Comparison of ENCODE assay signal across 21 cellular contexts in genomic region chr4:95504488-95504887, GRCh38. TPM values are rescaled to one million over a fixed set of nuclear protein-coding genes. Genes with fewer than 3 reads are reported as not detected.
DNase-seq lines count a peak whose midpoint lies in the region; ATAC-seq, FAIRE-seq and TF ChIP-seq lines count a peak whose summit lies in the region.
"Had no signal": no experiment of that assay in that cellular context is flagged by ENCODE, and none has a peak within 500 bp of the region (broad histone marks: within the 10 kb centered on the region; RNA-seq: fewer than 3 reads in every experiment).

No MANE protein-coding gene starts in this region.

- no peaks in the 10 kb centered on the region for H3K27me3 ChIP-seq in HepG2 (ENCODE audit: control insufficient read depth in 1 of 2, insufficient read depth in 2 of 2, low read length in 2 of 2)
- no peaks in the 10 kb centered on the region for H3K27me3 ChIP-seq in right lobe of liver
- H3K27me3 ChIP-seq: BE2C had no signal

- TF ChIP-seq EP300 in HepG2 (IDR thresholded peaks at IDR 0.05; ENCODE audit: low read depth in 2 of 2, low read length in 2 of 2) (no peak), HepG2 (CRISPR knock-in tag; IDR thresholded peaks at IDR 0.05; ENCODE audit: borderline replicate concordance) (no peak)

- H3K27me3 Mint-ChIP-seq in neural crest cell (ENCODE audit: low read depth) (no peaks in the 10 kb centered on the region), glutamatergic neuron (ENCODE audit: unreplicated experiment) (no peaks in the 10 kb centered on the region)
- H3K27me3 Mint-ChIP-seq: CD4-positive, CD25-positive, alpha-beta regulatory T cell; CD8-positive, alpha-beta memory T cell had no signal

- 10% methylated on average over 3 of the region's 3 CpGs for WGBS in HepG2 (ENCODE audit: low lambda C conversion rate)
- 38% methylated on average over 3 of the region's 3 CpGs for WGBS in right lobe of liver (ENCODE audit: insufficient coverage, low coverage, low lambda C conversion rate, missing lambda C conversion rate)

- BruUV-seq in HepG2 (replicated peaks; lab: Mats Ljungman, UMichigan) = no TSS peak

- H3K79me2 ChIP-seq in HepG2 (ENCODE audit: insufficient read depth, low read length) = no peaks in the 10 kb centered on the region

- no peak for FAIRE-seq in HepG2 (lab: Jason Lieb, UNC)
- FAIRE-seq: GM12892, GM18507 had no signal

- TF ChIP-seq RAD21 in HepG2 (CRISPR knock-in tag; IDR thresholded peaks at IDR 0.05) = no peak

- H3K9me3 ChIP-seq in HepG2 (ENCODE audit: low read length) = no peaks in the 10 kb centered on the region
- no peaks in the 10 kb centered on the region for H3K9me3 ChIP-seq in right lobe of liver
- no peaks in the 10 kb centered on the region for H3K9me3 ChIP-seq in SK-N-MC (ENCODE audit: low read depth, low read length)
- H3K9me3 ChIP-seq: BE2C had no signal

- CTCF ChIA-PET in HepG2 (lab: Yijun Ruan, JAX; ENCODE audit: low intra/inter-chr PET ratio, low total read pairs) = no interaction called here

- H3K27ac ChIP-seq in HepG2 (ENCODE audit: extremely low read length, insufficient read depth, low read length) (no peak overlapping the region), right lobe of liver (no peak overlapping the region), SK-N-MC (peak overlapping the region; percentile 30; the same call in 1 of the 2 replicates)
- H3K27ac ChIP-seq: 22Rv1 had no signal

- H3K4me1 ChIP-seq in HepG2 (ENCODE audit: insufficient read depth, low read length) = no peaks in the 10 kb centered on the region
- no peaks in the 10 kb centered on the region for H3K4me1 ChIP-seq in right lobe of liver

- no peak overlapping the region for H3K4me3 ChIP-seq in HepG2 (replicated peaks in 1 of 3; ENCODE audit: insufficient read depth in 1 of 3, low read depth in 2 of 3, low read length in 3 of 3)
- no peak overlapping the region for H3K4me3 ChIP-seq in right lobe of liver
- H3K4me3 ChIP-seq in SK-N-MC = no peak overlapping the region; the same call in 1 of the 2 replicates

- ATAC-seq in HepG2 (no peak), right lobe of liver (no peak), GM21717 (IDR thresholded peaks at IDR 0.05; ENCODE audit: unreplicated experiment) (no peak)

- peak overlapping the region; percentile 2 for H3K27ac Mint-ChIP-seq in neural crest cell (ENCODE audit: unreplicated experiment)
- H3K27ac Mint-ChIP-seq in glutamatergic neuron (ENCODE audit: unreplicated experiment) = no peak overlapping the region
- H3K27ac Mint-ChIP-seq: CD4-positive, CD25-positive, alpha-beta regulatory T cell; CD8-positive, alpha-beta memory T cell had no signal

- H3K9ac ChIP-seq in HepG2 (ENCODE audit: insufficient read depth, low read depth, low read length) (no peak overlapping the region), SK-N-MC (ENCODE audit: insufficient read length) (no peak overlapping the region)

- no peak overlapping the region for H3K4me2 ChIP-seq in HepG2 (ENCODE audit: low read depth, low read length)

- H2AFZ ChIP-seq in HepG2 (ENCODE audit: low read length) = no peak overlapping the region

- H3K4me1 Mint-ChIP-seq in neural crest cell = peaks cover 33% of the 10 kb centered on the region
- H3K4me1 Mint-ChIP-seq in glutamatergic neuron (ENCODE audit: low read depth, unreplicated experiment) = peaks cover 7% of the 10 kb centered on the region
- H3K4me1 Mint-ChIP-seq: CD4-positive, CD25-positive, alpha-beta regulatory T cell; CD8-positive, alpha-beta memory T cell had no signal

- no peak for TF ChIP-seq POLR2A in HepG2 (IDR thresholded peaks at IDR 0.05; ENCODE audit: insufficient read depth in 1 of 2, low read depth in 2 of 2, low read length in 2 of 2)
- TF ChIP-seq POLR2A in right lobe of liver (IDR thresholded peaks at IDR 0.05) = no peak

- H3K9me3 Mint-ChIP-seq in neural crest cell (no peaks in the 10 kb centered on the region), glutamatergic neuron (ENCODE audit: unreplicated experiment) (no peaks in the 10 kb centered on the region)

- TF ChIP-seq CTCF in HepG2 (CRISPR knock-in tag; IDR thresholded peaks at IDR 0.05) = no peak
- TF ChIP-seq CTCF in right lobe of liver (IDR thresholded peaks at IDR 0.05) = no peak
- no peak for TF ChIP-seq CTCF in neural crest cell (conservative IDR thresholded peaks at IDR 0.05)
- TF ChIP-seq CTCF in glutamatergic neuron (IDR thresholded peaks at IDR 0.05; ENCODE audit: partially characterized antibody, unreplicated experiment) = no peak

- H4K20me1 ChIP-seq in HepG2 (ENCODE audit: insufficient read depth, low read length) = no peaks in the 10 kb centered on the region

- H3K36me3 ChIP-seq in HepG2 (replicated peaks in 1 of 2; ENCODE audit: control insufficient read depth in 1 of 2, insufficient read depth in 2 of 2, low read length in 2 of 2) (no peaks in the 10 kb centered on the region), right lobe of liver (no peaks in the 10 kb centered on the region), SK-N-MC (ENCODE audit: insufficient read depth, low read length) (no peaks in the 10 kb centered on the region)

- no peak for DNase-seq in HepG2 (ENCODE audit: low spot score)
- no peak for DNase-seq in right lobe of liver
- DNase-seq in SK-N-MC (ENCODE audit: low read depth, low spot score) = no peak
- DNase-seq in neural crest cell (ENCODE audit: low read depth, low spot score) = no peak
- DNase-seq in glutamatergic neuron = no peak
- no peak for DNase-seq in ACHN
- DNase-seq: BE2C; CD4-positive, CD25-positive, alpha-beta regulatory T cell; CD8-positive, alpha-beta memory T cell; COR-L47; DMS 273 treated with DMSO at 0.1 percent for 48 hours; DMS79; GDM1; GOT3; H7; Karpas-422 had no signal

- in situ Hi-C loops in HepG2 (cut with HindIII; ENCODE audit: extremely low pct_ligation_motif_present, low pct_unique_long_range_greater_than_20kb) = no loop called here
- in situ Hi-C loops in ACHN (cut with HindIII; ENCODE audit: low pct_ligation_motif_present, low pct_unique_long_range_greater_than_20kb, low sequenced_read_pairs) = no loop called here

- H3K4me3 Mint-ChIP-seq in neural crest cell (no peak overlapping the region), glutamatergic neuron (ENCODE audit: unreplicated experiment) (no peak overlapping the region)
- H3K4me3 Mint-ChIP-seq: CD4-positive, CD25-positive, alpha-beta regulatory T cell; CD8-positive, alpha-beta memory T cell had no signal

- intact Hi-C loops in HepG2 (cut with micrococcal nuclease; ENCODE audit: unreplicated experiment) (no loop called here), right lobe of liver (cut with DNase I) (no loop called here)

- POLR2A ChIA-PET in HepG2 (lab: Yijun Ruan, JAX) = no interaction called here

- H3K36me3 Mint-ChIP-seq in neural crest cell (ENCODE audit: low read depth) (no peaks in the 10 kb centered on the region), glutamatergic neuron (ENCODE audit: unreplicated experiment) (no peaks in the 10 kb centered on the region)
- H3K36me3 Mint-ChIP-seq: CD4-positive, CD25-positive, alpha-beta regulatory T cell; CD8-positive, alpha-beta memory T cell had no signal

TF ChIP-seq in HepG2, 621 proteins besides CTCF, POLR2A, EP300 and RAD21:
- TF ChIP-seq MAFF (IDR thresholded peaks at IDR 0.05; ENCODE audit: low read depth, low read length) (peak; percentile 66), PPARG (CRISPR knock-in tag; conservative IDR thresholded peaks at IDR 0.05) (no peak), ATF7 (IDR thresholded peaks at IDR 0.05) (peak; percentile 39; the same call in 1 of the 2 replicates), ATF7 (CRISPR knock-in tag; IDR thresholded peaks at IDR 0.05) (no peak), MAFK (conservative IDR thresholded peaks at IDR 0.05 in 1 of 2, IDR thresholded peaks at IDR 0.05 in 1 of 2; ENCODE audit: low read length in 2 of 2) (peak; percentile 69 to 81)

RNA-seq across cellular contexts. Expression of gene UNC5C, which starts 44.3 kb away (rescaled TPM):
- not detected in 2 replicates for total RNA-seq in HepG2 (2016; rRNA removed; fragmentation: Illumina TruSeq; extraction: Trizol)
- not detected in 2 replicates for total RNA-seq in HepG2 (2016; cell fraction: cytosol; rRNA removed; fragmentation: Illumina TruSeq; extraction: Trizol; ENCODE audit: low read depth)
- not detected in 2 replicates for total RNA-seq in HepG2 (2016; cell fraction: insoluble cytoplasmic fraction; rRNA removed; fragmentation: Illumina TruSeq; extraction: Trizol)
- not detected in 2 replicates for total RNA-seq in HepG2 (2016; cell fraction: membrane; rRNA removed; fragmentation: Illumina TruSeq; extraction: Trizol)
- total RNA-seq in HepG2 (2016; cell fraction: nucleus; rRNA removed; fragmentation: Illumina TruSeq; extraction: Trizol) = not detected in 2 replicates
- not detected in 2 replicates for polyA plus RNA-seq in HepG2 (2011; rRNA removed)
- polyA plus RNA-seq in HepG2 (2011; cell fraction: cytosol; rRNA removed) = not detected in 2 replicates
- polyA plus RNA-seq in HepG2 (2011; cell fraction: nucleus; rRNA removed) = not detected in 2 replicates
- not detected in 2 replicates for polyA plus RNA-seq in HepG2 (2012)
- not detected in 2 replicates for polyA plus RNA-seq in HepG2 (2016; cell fraction: cytosol; fragmentation: Illumina TruSeq; extraction: Trizol; ENCODE audit: low read depth)
- polyA plus RNA-seq in HepG2 (2016; cell fraction: insoluble cytoplasmic fraction; fragmentation: Illumina TruSeq; extraction: Trizol; ENCODE audit: low read depth) = not detected in 2 replicates
- not detected in 2 replicates for polyA plus RNA-seq in HepG2 (2016; cell fraction: membrane; fragmentation: Illumina TruSeq; extraction: Trizol; ENCODE audit: low read depth)
- not detected in 2 replicates for polyA plus RNA-seq in HepG2 (2016; cell fraction: nucleus; fragmentation: Illumina TruSeq; extraction: Trizol; ENCODE audit: insufficient read depth, low read depth)
- polyA minus RNA-seq in HepG2 (2011; rRNA and poly(A)+ RNA removed; ENCODE audit: low replicate concordance) = not detected in 2 replicates
- not detected in 2 replicates for polyA minus RNA-seq in HepG2 (2011; cell fraction: cytosol; rRNA and poly(A)+ RNA removed)
- not detected in 2 replicates for polyA minus RNA-seq in HepG2 (2011; cell fraction: nucleus; rRNA and poly(A)+ RNA removed)
- under 1 TPM; 0.50 to 0.71 (median 0.63) TPM for total RNA-seq in right lobe of liver
- total RNA-seq in neural crest cell = 6.5 and 7.8 TPM in 2 replicates
- 41.2 TPM for total RNA-seq in glutamatergic neuron (ENCODE audit: unreplicated experiment)
- total RNA-seq: CD4-positive, CD25-positive, alpha-beta regulatory T cell; CD8-positive, alpha-beta memory T cell; Daoy had no signal
- polyA plus RNA-seq: CD8-positive, alpha-beta memory T cell had no signal
